Comparison of ENCODE assay signal across 29 cellular contexts in the genomic region with DNA sequence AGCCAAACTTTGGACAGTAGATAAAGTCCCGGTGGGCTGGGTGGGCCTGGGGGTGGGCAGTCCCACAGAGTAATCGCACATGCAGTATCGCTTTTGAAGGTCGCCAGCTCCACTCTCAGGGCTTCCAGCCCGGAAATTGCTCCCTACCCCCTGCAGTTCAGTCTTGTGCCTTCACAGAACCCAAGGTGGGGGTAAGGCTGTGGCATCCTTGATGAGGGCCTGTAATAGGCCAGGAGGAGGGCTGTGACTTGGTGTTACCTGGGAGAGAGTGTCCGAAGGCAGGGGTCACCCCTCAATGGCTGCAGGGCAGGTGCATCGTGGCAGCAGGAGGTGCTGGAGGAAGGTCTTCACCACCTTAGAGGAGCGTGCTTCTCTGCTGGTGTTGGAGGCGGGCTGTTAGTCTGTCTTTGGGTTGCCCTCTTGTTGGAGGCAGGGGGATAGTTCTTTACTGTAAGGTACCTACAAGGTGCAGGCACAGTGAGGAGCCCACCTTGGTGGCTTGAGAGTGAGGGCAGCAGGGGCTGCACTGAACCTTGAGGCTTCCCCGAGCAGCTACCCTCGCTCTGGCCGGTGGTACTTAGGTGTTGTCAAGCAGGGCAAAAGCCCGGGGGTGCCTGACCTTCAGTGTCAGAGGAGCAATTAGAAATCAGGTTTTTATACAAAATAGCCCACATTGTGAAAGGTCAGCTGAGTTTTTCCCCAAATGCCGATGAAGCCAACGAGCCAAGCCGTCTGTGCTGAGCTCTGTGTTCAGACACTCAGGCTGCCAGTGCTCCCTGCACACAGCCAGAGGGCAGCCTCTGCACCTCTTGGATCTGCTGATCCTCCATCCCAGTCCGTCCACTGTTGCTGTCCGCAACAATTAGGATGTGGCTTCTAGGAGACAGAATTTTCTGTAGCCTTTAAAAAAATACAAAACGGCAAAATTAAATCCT. TPM values are rescaled to one million over a fixed set of nuclear protein-coding genes. Genes with fewer than 3 reads are reported as not detected.
DNase-seq lines count a peak whose midpoint lies in the region; ATAC-seq, FAIRE-seq and TF ChIP-seq lines count a peak whose summit lies in the region.
"Had no signal": no experiment of that assay in that cellular context is flagged by ENCODE, and none has a peak within 500 bp of the region (broad histone marks: within the 10 kb centered on the region; RNA-seq: fewer than 3 reads in every experiment).

No MANE protein-coding gene starts in this region.

- TF ChIP-seq EP300 in sigmoid colon (IDR thresholded peaks at IDR 0.05) = no peak

- no peak overlapping the region for H3K4me3 Mint-ChIP-seq in central memory CD8-positive, alpha-beta T cell
- H3K4me3 Mint-ChIP-seq: CD4-positive, alpha-beta memory T cell; H9 had no signal

- peak overlapping the region; percentile 73 for H3K27ac Mint-ChIP-seq in central memory CD8-positive, alpha-beta T cell (ENCODE audit: low read depth)

- H3K4me3 ChIP-seq in LNCaP clone FGC (ENCODE audit: low read depth, low read length) = no peak overlapping the region
- H3K4me3 ChIP-seq in sigmoid colon = no peak overlapping the region
- H3K4me3 ChIP-seq in pancreas = no peak overlapping the region
- H3K4me3 ChIP-seq: GM12878, GM23248, MG63, Peyer's patch had no signal

- FAIRE-seq in pancreas (lab: Jason Lieb, UNC) = no peak
- FAIRE-seq: A204.1, GM12878 had no signal

- peaks cover 56% of the 10 kb centered on the region for H3K36me3 Mint-ChIP-seq in central memory CD8-positive, alpha-beta T cell (ENCODE audit: insufficient read depth)

- H3K36me3 ChIP-seq in sigmoid colon (peaks cover 43 to 100% (median 75%) of the 10 kb centered on the region in 4 donors), pancreas (peaks cover 0 to 60% (median 18%) of the 10 kb centered on the region in 3 donors)

- H3K27ac ChIP-seq in sigmoid colon (no peak overlapping the region), pancreas (no peak overlapping the region)
- H3K27ac ChIP-seq: GM23248, Peyer's patch had no signal

- no peak for TF ChIP-seq POLR2A in sigmoid colon (IDR thresholded peaks at IDR 0.05)

- H3K27me3 ChIP-seq in sigmoid colon = no peaks in the 10 kb centered on the region
- H3K27me3 ChIP-seq in pancreas = no peaks in the 10 kb centered on the region
- H3K27me3 ChIP-seq: MG63, Peyer's patch had no signal

- H3K9me3 Mint-ChIP-seq in central memory CD8-positive, alpha-beta T cell = no peaks in the 10 kb centered on the region
- H3K9me3 Mint-ChIP-seq: CD4-positive, alpha-beta memory T cell; H9 had no signal

- WGBS in sigmoid colon, 2 donors = 89 to 94% methylated on average over 19 of the region's 19 CpGs
- WGBS in pancreas, 2 donors = 88 to 90% methylated on average over 19 of the region's 19 CpGs

- intact Hi-C loops in sigmoid colon (cut with DNase I) (no loop called here), pancreas (cut with DNase I) (no loop called here)

- TF ChIP-seq CTCF in LNCaP clone FGC (IDR thresholded peaks at IDR 0.05; ENCODE audit: control insufficient read depth, extremely low read depth, insufficient read depth) = peak; percentile 20; the same call in 1 of the 2 replicates
- no peak for TF ChIP-seq CTCF in sigmoid colon (IDR thresholded peaks at IDR 0.05)
- TF ChIP-seq CTCF in pancreas (IDR thresholded peaks at IDR 0.05) = no peak

- H3K4me1 ChIP-seq in sigmoid colon (no peaks in the 10 kb centered on the region), pancreas (no peaks in the 10 kb centered on the region)
- H3K4me1 ChIP-seq: Caco-2, Peyer's patch had no signal

- no peaks in the 10 kb centered on the region for H3K27me3 Mint-ChIP-seq in central memory CD8-positive, alpha-beta T cell
- H3K27me3 Mint-ChIP-seq: CD4-positive, alpha-beta memory T cell had no signal

- ATAC-seq in central memory CD8-positive, alpha-beta T cell (replicated peaks; ENCODE audit: extremely low read depth, poor library complexity, severe bottlenecking) = no peak
- ATAC-seq in pancreas (no peak), HG02870 (IDR thresholded peaks at IDR 0.05; ENCODE audit: unreplicated experiment) (no peak)
- ATAC-seq: GM12878 had no signal

- DNase-seq in LNCaP clone FGC (ENCODE audit: low read depth) (no peak), islet precursor cell (peak; percentile 50), sigmoid colon (peak; percentile 48), pancreas (no peak), NOMO-1 treated with dmso at 0.1 percent for 144 hours (lab: John Stamatoyannopoulos, UW; ENCODE audit: unreplicated experiment) (no peak)
- DNase-seq in central memory CD8-positive, alpha-beta T cell (ENCODE audit: low spot score in 2 of 2) = no peak
- DNase-seq: AML-193; C1 segment of cervical spinal cord; Caco-2; CD4-positive, alpha-beta memory T cell; DMS79; EL; GDM1; GM23248; H9; KBM-7; MG63; NCI-H1105 treated with DMSO at 0.1 percent for 48 hours; NCI-H146; NCI-H1930; NCI-H2107; NCI-H524; NCI-H774; SHP77 treated with DMSO at 0.1 percent for 48 hours had no signal

- H3K9me3 ChIP-seq in sigmoid colon (no peaks in the 10 kb centered on the region), pancreas (no peaks in the 10 kb centered on the region)
- H3K9me3 ChIP-seq: Caco-2, MG63, Peyer's patch had no signal

- no peaks in the 10 kb centered on the region for H3K4me1 Mint-ChIP-seq in central memory CD8-positive, alpha-beta T cell
- H3K4me1 Mint-ChIP-seq: CD4-positive, alpha-beta memory T cell; H9 had no signal

RNA-seq across cellular contexts. Expression of gene SAMM50, which starts 21.9 kb away (rescaled TPM):
- total RNA-seq in sigmoid colon (10 to 100 TPM; 21.3 to 33.9 (median 25.2) TPM), pancreas (10 to 100 TPM; 15.1 to 24.4 (median 19.3) TPM)
- polyA plus RNA-seq in sigmoid colon (10 to 100 TPM; 33.0 to 46.5 (median 40.2) TPM), pancreas (10 to 100 TPM in 1 of 2 donors, 1 to 10 TPM in 1; 9.1 to 15.9 TPM)

RNA-seq across cellular contexts. Expression of gene PARVB, which starts 47.0 kb away (rescaled TPM):
- total RNA-seq in sigmoid colon = 10 to 100 TPM; 18.9 to 21.6 (median 20.0) TPM
- polyA plus RNA-seq in sigmoid colon = 10 to 100 TPM in 1 of 3 donors, 1 to 10 TPM in 2; 6.9 to 20.5 (median 8.4) TPM
- total RNA-seq in pancreas = 10 to 100 TPM in 4 of 6 donors, 1 to 10 TPM in 2; 3.8 to 14.3 (median 10.4) TPM
- polyA plus RNA-seq in pancreas = 10 to 100 TPM in 1 of 2 donors, 1 to 10 TPM in 1; 9.2 to 27.3 TPM

RNA-seq across cellular contexts. Expression of gene PNPLA3, which starts 53.5 kb away (rescaled TPM):
- total RNA-seq in sigmoid colon = not detected
- polyA plus RNA-seq in sigmoid colon = 1 to 10 TPM in 1 of 3 donors, not detected in 2; 1.3 TPM
- under 1 TPM in 4 of 6 donors, not detected in 2; 0.16 to 0.70 (median 0.26) TPM for total RNA-seq in pancreas
- under 1 TPM; 0.07 to 0.19 TPM for polyA plus RNA-seq in pancreas
- total RNA-seq: CD4-positive, alpha-beta memory T cell; GM12878; OCI-LY7 had no signal
- polyA plus RNA-seq: CD4-positive, alpha-beta memory T cell had no signal

Comparison
In these comparisons a context has a peak if more than half of its experiments do, and no peak if none do; other contexts are left out.
1. DNase-seq: peak in islet precursor cell (single experiment) and sigmoid colon (single experiment); none in LNCaP clone FGC (single experiment), central memory CD8-positive, alpha-beta T cell (0 of 2), pancreas (0 of 6) and NOMO-1 treated with dmso at 0.1 percent for 144 hours (single experiment).